30 cellular contexts compared by ENCODE assay signal in genomic region chr15:45373961-45374360, GRCh38.
"Had no signal": no experiment of that assay in that cellular context is flagged by ENCODE, and none has a peak within 500 bp of the region (broad histone marks: within the 10 kb centered on the region; RNA-seq: fewer than 3 reads in every experiment).

No MANE protein-coding gene starts in this region.

- H3K4me3 ChIP-seq: gastrocnemius medialis, left lung, ovary, psoas muscle, SK-N-MC, testis had no signal

- DNase-seq: activated CD4-positive, alpha-beta memory T cell treated with anti-CD3 and anti-CD28 coated beads for 36 hours; activated CD4-positive, alpha-beta T cell treated with anti-CD3 and anti-CD28 coated beads, Interleukin-2, amount 10 ng/mL, durations not matched to agents 24 days and 14 days; activated CD4-positive, CD25-positive, alpha-beta regulatory T cell treated with anti-CD3 and anti-CD28 coated beads, Interleukin-2, amount 50 U/mL, for 72 hours; activated CD8-positive, alpha-beta memory T cell treated with anti-CD3 and anti-CD28 coated beads, Interleukin-2, amount 50 U/mL, for 4 hours; activated gamma-delta T cell; activated naive CD4-positive, alpha-beta T cell treated with anti-CD3 and anti-CD28 coated beads, Interleukin-2, amount 10 ng/mL, durations not matched to agents 7 days and 5 days; activated naive CD8-positive, alpha-beta T cell treated with anti-CD3 and anti-CD28 coated beads, Interleukin-2, amount 10 ng/mL, durations not matched to agents 7 days and 5 days; activated T-cell treated with anti-CD3 and anti-CD28 coated beads, Interleukin-2, amount 50 U/mL, for 1 hour; central memory CD4-positive, alpha-beta T cell; effector memory CD4-positive, alpha-beta T cell; erythroblast; gastrocnemius medialis; kidney glomerular epithelial cell; left lung; mammary epithelial cell; naive B cell; nephron progenitor cell; ovary; psoas muscle; stimulated activated CD4-positive, alpha-beta T cell treated with anti-CD3 and anti-CD28 coated beads, Interleukin-15, amount 100 ng/mL, for 24 hours; stimulated activated CD4-positive, alpha-beta T cell treated with anti-CD3 and anti-CD28 coated beads, Interleukin-2, amount 100 ng/mL, for 24 hours; stimulated activated naive B cell treated with anti-CD40 and anti-IgM and Interleukin-4, amounts not matched to agents 10 μg/mL and 1 μg/mL and 100 μg/mL, for 72 hours; T1000; testis; trophoblast cell had no signal

- H3K27ac ChIP-seq: gastrocnemius medialis, left lung, neutrophil, ovary, psoas muscle, SK-N-MC, testis had no signal

- FAIRE-seq: astrocyte, colon, urothelium cell line had no signal

- H3K9me3 ChIP-seq: gastrocnemius medialis, left lung, neutrophil, ovary, psoas muscle, testis had no signal

- ATAC-seq: gastrocnemius medialis; left lung; psoas muscle; stimulated activated naive B cell treated with anti-CD40 and anti-IgM and Interleukin-4, amounts not matched to agents 10 μg/mL and 1 μg/mL and 100 μg/mL, for 72 hours had no signal

- H3K36me3 ChIP-seq: left lung, neutrophil, ovary had no signal
